In the genomic region with DNA sequence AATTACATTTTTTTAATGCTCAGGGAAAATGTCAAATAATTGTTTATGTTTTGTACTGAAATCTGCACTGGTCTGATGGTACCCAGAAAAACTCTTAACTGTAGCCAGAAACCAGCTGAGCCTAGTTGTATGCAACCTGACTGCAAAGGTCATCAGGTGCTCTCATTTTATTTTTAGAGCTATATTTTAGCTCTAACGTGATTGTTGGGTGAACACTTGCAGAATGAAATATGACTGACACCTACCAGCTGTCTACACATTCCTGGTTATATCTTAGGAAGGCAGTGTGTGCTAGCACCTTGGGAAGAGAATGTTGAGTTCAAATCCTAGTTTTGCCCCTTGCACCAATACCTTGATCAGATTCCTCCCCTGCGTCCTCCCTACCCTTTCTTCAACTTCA, we compare ENCODE assay signal across 13 cellular contexts. TPM values are rescaled to one million over a fixed set of nuclear protein-coding genes. Genes with fewer than 3 reads are reported as not detected.
DNase-seq lines count a peak whose midpoint lies in the region; ATAC-seq and TF ChIP-seq lines count a peak whose summit lies in the region.
"Had no signal": no experiment of that assay in that cellular context is flagged by ENCODE, and none has a peak within 500 bp of the region (broad histone marks: within the 10 kb centered on the region; RNA-seq: fewer than 3 reads in every experiment).

No MANE protein-coding gene starts in this region.

- H3K9me3 ChIP-seq in SK-N-SH (no peaks in the 10 kb centered on the region), IMR-90 (ENCODE audit: control insufficient read depth, insufficient read depth, low read length) (no peaks in the 10 kb centered on the region), neutrophil (no peaks in the 10 kb centered on the region), Caco-2 (no peaks in the 10 kb centered on the region)
- H3K9me3 ChIP-seq: HAP-1 had no signal

- TF ChIP-seq EP300 in SK-N-SH (IDR thresholded peaks at IDR 0.05; ENCODE audit: borderline replicate concordance in 1 of 2, low read depth in 1 of 2, low read length in 1 of 2): no peak

- H2AFZ ChIP-seq in SK-N-SH (ENCODE audit: low read depth): no peak overlapping the region
- H2AFZ ChIP-seq in IMR-90 (replicated peaks; ENCODE audit: low read length, poor library complexity): no peak overlapping the region

- peak overlapping the region; percentile 100 for H3K27ac Mint-ChIP-seq in activated CD4-positive, alpha-beta memory T cell treated with anti-CD3 and anti-CD28 coated beads, Interleukin-2, amount 10 ng/mL, durations not matched to agents 7 days and 5 days
- H3K27ac Mint-ChIP-seq in Caco-2 (ENCODE audit: unreplicated experiment) (no peak overlapping the region), endothelial cell (ENCODE audit: unreplicated experiment) (no peak overlapping the region)

- H3K27me3 ChIP-seq in SK-N-SH (ENCODE audit: insufficient read depth) (no peaks in the 10 kb centered on the region), IMR-90 (ENCODE audit: control insufficient read depth, insufficient read depth, low read length) (no peaks in the 10 kb centered on the region), neutrophil (no peaks in the 10 kb centered on the region), Caco-2 (replicated peaks; ENCODE audit: control insufficient read depth, insufficient read depth, low read length) (no peaks in the 10 kb centered on the region)

- H3F3A ChIP-seq in SK-N-SH (replicated peaks; ENCODE audit: insufficient read depth): peaks cover 20% of the 10 kb centered on the region

- H2AK5ac ChIP-seq in IMR-90 (ENCODE audit: low read depth, low read length): no peak overlapping the region

- intact Hi-C loops in IMR-90 (cut with micrococcal nuclease) (loop anchor here (5.0 kb wide), 2 partner anchors 58 to 103 kb away; no protein-coding TSS in a partner anchor), Caco-2 (cut with micrococcal nuclease; ENCODE audit: unreplicated experiment) (no loop called here)

- in situ Hi-C loops in IMR-90 (cut with MboI; ENCODE audit: low sequenced_read_pairs): no loop called here

- no peaks in the 10 kb centered on the region for H3K27me3 Mint-ChIP-seq in activated CD4-positive, alpha-beta memory T cell treated with anti-CD3 and anti-CD28 coated beads, Interleukin-2, amount 10 ng/mL, durations not matched to agents 7 days and 5 days
- no peaks in the 10 kb centered on the region for H3K27me3 Mint-ChIP-seq in Caco-2 (ENCODE audit: insufficient read depth, unreplicated experiment)
- peaks cover 6% of the 10 kb centered on the region for H3K27me3 Mint-ChIP-seq in endothelial cell (ENCODE audit: unreplicated experiment)
- H3K27me3 Mint-ChIP-seq: naive B cell had no signal

- peak overlapping the region; percentile 8; the same call in 1 of the 2 replicates for H3K4ac ChIP-seq in IMR-90 (ENCODE audit: low read depth, low read length)

- H4K20me1 ChIP-seq in SK-N-SH (ENCODE audit: insufficient read depth) (no peaks in the 10 kb centered on the region), IMR-90 (ENCODE audit: insufficient read depth, low read length) (peaks cover 37% of the 10 kb centered on the region)

- POLR2A ChIA-PET in SK-N-SH (lab: Yijun Ruan, JAX) (no interaction called here), IMR-90 (lab: Charles Lee; ENCODE audit: unreplicated experiment) (interaction anchor here (0.7 kb wide), 1 partner anchor 20 kb away, joined by 4 read pairs; no protein-coding TSS in a partner anchor), Caco-2 (lab: Charles Lee) (no interaction called here)
- POLR2A ChIA-PET in activated CD4-positive, alpha-beta memory T cell treated with anti-CD3 and anti-CD28 coated beads, Interleukin-2, amount 10 ng/mL, durations not matched to agents 7 days and 5 days (lab: Charles Lee): interaction anchor here (0.9 to 24.8 kb wide), 4 partner anchors 12 to 69 kb away, joined by 3 to 519 read pairs (median 206); no protein-coding TSS in a partner anchor

- no peak overlapping the region; the same call in 1 of the 2 replicates for H4K5ac ChIP-seq in IMR-90 (ENCODE audit: low read depth, low read length)

- no peak for DNase-seq in SK-N-SH
- no peak for DNase-seq in IMR-90
- DNase-seq in activated CD4-positive, alpha-beta memory T cell treated with anti-CD3 and anti-CD28 coated beads, Interleukin-2, amount 10 ng/mL, durations not matched to agents 7 days and 5 days: no peak
- DNase-seq in Caco-2: no peak
- no peak for DNase-seq in endothelial cell (ENCODE audit: low spot score)
- DNase-seq: activated CD4-positive, alpha-beta T cell treated with anti-CD3 and anti-CD28 coated beads, Interleukin-2, amount 50 U/mL, for 48 hours; amygdala; naive B cell; NCI-H146 had no signal

- dilution Hi-C loops in IMR-90 (cut with HindIII; ENCODE audit: low sequenced_read_pairs, unreplicated experiment): no loop called here

- peaks cover 38 to 81% of the 10 kb centered on the region in 2 experiments for H3K79me1 ChIP-seq in IMR-90 (ENCODE audit: low read depth in 1 of 2, low read length in 2 of 2)

- peak overlapping the region; percentile 47 for H3K4me3 Mint-ChIP-seq in activated CD4-positive, alpha-beta memory T cell treated with anti-CD3 and anti-CD28 coated beads, Interleukin-2, amount 10 ng/mL, durations not matched to agents 7 days and 5 days
- no peak overlapping the region for H3K4me3 Mint-ChIP-seq in Caco-2 (ENCODE audit: unreplicated experiment)
- no peak overlapping the region for H3K4me3 Mint-ChIP-seq in endothelial cell (ENCODE audit: unreplicated experiment)

- no peaks in the 10 kb centered on the region for H3K9me3 Mint-ChIP-seq in activated CD4-positive, alpha-beta memory T cell treated with anti-CD3 and anti-CD28 coated beads, Interleukin-2, amount 10 ng/mL, durations not matched to agents 7 days and 5 days
- H3K9me3 Mint-ChIP-seq in Caco-2 (ENCODE audit: unreplicated experiment): no peaks in the 10 kb centered on the region
- no peaks in the 10 kb centered on the region for H3K9me3 Mint-ChIP-seq in endothelial cell (ENCODE audit: unreplicated experiment)
- H3K9me3 Mint-ChIP-seq: naive B cell had no signal

- CTCF ChIA-PET in SK-N-SH (lab: Yijun Ruan, JAX): interaction anchor here (0.7 kb wide), 1 partner anchor 10 kb away, joined by 3 read pairs; no protein-coding TSS in a partner anchor
- CTCF ChIA-PET in IMR-90 (lab: Yijun Ruan, JAX): no interaction called here
- CTCF ChIA-PET in activated CD4-positive, alpha-beta memory T cell treated with anti-CD3 and anti-CD28 coated beads, Interleukin-2, amount 10 ng/mL, durations not matched to agents 7 days and 5 days (lab: Charles Lee): interaction anchor here (1.4 to 4.4 kb wide), 6 partner anchors 9 to 104 kb away, joined by 4 to 25 read pairs (median 10); no protein-coding TSS in a partner anchor
- CTCF ChIA-PET in Caco-2 (lab: Charles Lee): no interaction called here

- no peak overlapping the region for H4K91ac ChIP-seq in IMR-90 (ENCODE audit: insufficient read depth, low read depth, low read length)

- 0 out of 2 replicates have a peak overlapping the region, but pooled peaks have one; percentile 1 for H3K4me2 ChIP-seq in SK-N-SH
- no peak overlapping the region for H3K4me2 ChIP-seq in IMR-90 (ENCODE audit: low read depth, low read length)

- WGBS in SK-N-SH (ENCODE audit: low lambda C conversion rate): 85% methylated on average over 2 of the region's 2 CpGs
- WGBS in IMR-90 (ENCODE audit: extremely low coverage in 2 of 2, insufficient read length in 1 of 2), 2 experiments: no CpG with 5 or more reads among the region's 2 CpGs

- no peaks in the 10 kb centered on the region for H3K9me2 ChIP-seq in SK-N-SH

- no peak overlapping the region for H2AK9ac ChIP-seq in IMR-90 (replicated peaks; ENCODE audit: low read depth, low read length, poor library complexity)

- H3K27ac ChIP-seq in SK-N-SH (ENCODE audit: low read depth in 2 of 2, low read length in 1 of 2) (peak overlapping the region in 1 of 2 experiments; percentile 87; a peak in 1 of 4 replicates), IMR-90 (ENCODE audit: insufficient read depth, low read length) (no peak overlapping the region), neutrophil (peak overlapping the region; percentile 95)

- H2BK5ac ChIP-seq in IMR-90 (ENCODE audit: low read depth, low read length, poor library complexity, severe bottlenecking): peak overlapping the region; percentile 72

- peaks cover 83% of the 10 kb centered on the region for H3K4me1 Mint-ChIP-seq in activated CD4-positive, alpha-beta memory T cell treated with anti-CD3 and anti-CD28 coated beads, Interleukin-2, amount 10 ng/mL, durations not matched to agents 7 days and 5 days
- H3K4me1 Mint-ChIP-seq in Caco-2 (ENCODE audit: low read depth, unreplicated experiment) (peaks cover 28% of the 10 kb centered on the region), endothelial cell (ENCODE audit: unreplicated experiment) (peaks cover 4% of the 10 kb centered on the region)

- TF ChIP-seq POLR2A in IMR-90 (IDR thresholded peaks at IDR 0.05; ENCODE audit: low read depth, low read length): no peak

- peak overlapping the region; percentile 4; the same call in 1 of the 2 replicates for H3K18ac ChIP-seq in IMR-90 (ENCODE audit: low read depth, low read length)

- H3K9ac ChIP-seq in SK-N-SH: no peak overlapping the region
- H3K9ac ChIP-seq in IMR-90 (ENCODE audit: low read depth, low read length): no peak overlapping the region

- H4K8ac ChIP-seq in IMR-90 (ENCODE audit: low read depth in 2 of 2, low read length in 2 of 2): 0 out of 4 replicates have a peak overlapping the region, but pooled peaks of 1 of the 2 experiments have one; percentile 11

- H2BK120ac ChIP-seq in IMR-90 (ENCODE audit: low read depth, low read length): no peak overlapping the region

- no peak overlapping the region for H2BK15ac ChIP-seq in IMR-90 (ENCODE audit: low read depth, low read length)

- TF ChIP-seq CTCF in SK-N-SH (IDR thresholded peaks at IDR 0.05): no peak
- no peak for TF ChIP-seq CTCF in IMR-90 (conservative IDR thresholded peaks at IDR 0.05; ENCODE audit: low read depth, low read length)
- no peak for TF ChIP-seq CTCF in neutrophil (IDR thresholded peaks at IDR 0.05)
- no peak for TF ChIP-seq CTCF in Caco-2 (IDR thresholded peaks at IDR 0.05; ENCODE audit: insufficient read depth in 1 of 2, low read depth in 1 of 2, low read length in 1 of 2, severe bottlenecking in 1 of 2, unreplicated experiment in 1 of 2)
- no peak for TF ChIP-seq CTCF in endothelial cell (IDR thresholded peaks at IDR 0.05; ENCODE audit: unreplicated experiment)

- H3K36me3 ChIP-seq in SK-N-SH (replicated peaks in 1 of 2; ENCODE audit: control insufficient read depth in 1 of 2, insufficient read depth in 2 of 2, low read length in 1 of 2): no peaks in the 10 kb centered on the region
- no peaks in the 10 kb centered on the region for H3K36me3 ChIP-seq in IMR-90 (ENCODE audit: control insufficient read depth, insufficient read depth, low read length)
- no peaks in the 10 kb centered on the region for H3K36me3 ChIP-seq in neutrophil
- no peaks in the 10 kb centered on the region for H3K36me3 ChIP-seq in Caco-2 (ENCODE audit: control insufficient read depth, insufficient read depth, low read length)
- H3K36me3 ChIP-seq: HAP-1 had no signal

- H3K4me1 ChIP-seq in SK-N-SH (ENCODE audit: control insufficient read depth in 1 of 2, insufficient read depth in 2 of 2, low read depth in 1 of 2, low read length in 1 of 2) (peaks cover 14 to 49% of the 10 kb centered on the region in 2 experiments; a peak in 3 of 4 replicates), IMR-90 (ENCODE audit: control insufficient read depth, insufficient read depth, low read length) (peaks cover 36% of the 10 kb centered on the region), neutrophil (ENCODE audit: control insufficient read depth in 1 of 2, insufficient read depth in 1 of 2, low read depth in 1 of 2, low read length in 1 of 2) (peaks cover 92 to 94% of the 10 kb centered on the region in 2 experiments), Caco-2 (peaks cover 11% of the 10 kb centered on the region)

- H3K36me3 Mint-ChIP-seq in activated CD4-positive, alpha-beta memory T cell treated with anti-CD3 and anti-CD28 coated beads, Interleukin-2, amount 10 ng/mL, durations not matched to agents 7 days and 5 days (ENCODE audit: low read depth): peaks cover 27% of the 10 kb centered on the region
- H3K36me3 Mint-ChIP-seq in Caco-2 (ENCODE audit: insufficient read depth, unreplicated experiment) (peaks cover 18% of the 10 kb centered on the region), endothelial cell (ENCODE audit: low read depth, unreplicated experiment) (no peaks in the 10 kb centered on the region)
- H3K36me3 Mint-ChIP-seq: naive B cell had no signal

- H3K23ac ChIP-seq in IMR-90 (ENCODE audit: low read depth, low read length): peak overlapping the region; percentile 41; the same call in 1 of the 2 replicates

- H3K56ac ChIP-seq in IMR-90 (ENCODE audit: extremely low read depth, insufficient read depth, low read length): no peak overlapping the region

- H3K14ac ChIP-seq in IMR-90 (replicated peaks; ENCODE audit: low read depth, low read length): peak overlapping the region; percentile 64

- no TSS peak for BruUV-seq in IMR-90 (replicated peaks; lab: Mats Ljungman, UMichigan)
- no TSS peak for BruUV-seq in Caco-2 (replicated peaks; lab: Mats Ljungman, UMichigan)

- ATAC-seq in SK-N-SH treated with all-trans-retinoic acid at 6 μM for 48 hours (no peak), IMR-90 (ENCODE audit: low read depth) (no peak), GM19395 (IDR thresholded peaks at IDR 0.05; ENCODE audit: unreplicated experiment) (no peak)

- H2BK20ac ChIP-seq in IMR-90 (ENCODE audit: low read depth, low read length): no peak overlapping the region

- peaks cover 88% of the 10 kb centered on the region for H3K79me2 ChIP-seq in SK-N-SH (ENCODE audit: insufficient read depth)

- H3K4me3 ChIP-seq in SK-N-SH (ENCODE audit: low read depth in 2 of 2, low read length in 1 of 2): no peak overlapping the region
- no peak overlapping the region for H3K4me3 ChIP-seq in IMR-90 (ENCODE audit: insufficient read depth, low read depth, low read length)
- H3K4me3 ChIP-seq in neutrophil (ENCODE audit: low read depth in 1 of 2, low read length in 1 of 2): peak overlapping the region; percentile 9 to 56
- no peak overlapping the region for H3K4me3 ChIP-seq in Caco-2 (ENCODE audit: low read depth, low read length)
- H3K4me3 ChIP-seq: HAP-1 had no signal

- H3K9me1 ChIP-seq in IMR-90 (ENCODE audit: insufficient read depth, low read length): peaks cover 38% of the 10 kb centered on the region

- TF ChIP-seq RAD21 in SK-N-SH (IDR thresholded peaks at IDR 0.05; ENCODE audit: low read length) (no peak), IMR-90 (IDR thresholded peaks at IDR 0.05; ENCODE audit: low read length) (no peak)

RNA-seq across cellular contexts. Expression of gene PTPRJ, which starts 23.6 kb away (rescaled TPM):
- 4.5 and 4.7 TPM in 2 replicates for polyA plus RNA-seq in SK-N-SH (2012; rRNA removed)
- polyA plus RNA-seq in SK-N-SH (2012; cell fraction: cytosol; rRNA removed): 5.0 and 5.4 TPM in 2 replicates
- 5.6 and 8.6 TPM in 2 replicates for polyA plus RNA-seq in SK-N-SH (2012; cell fraction: nucleus; rRNA removed)
- total RNA-seq in IMR-90 (2012; rRNA removed): 13.6 and 14.9 TPM in 2 replicates
- polyA plus RNA-seq in IMR-90 (2012; rRNA removed): 5.3 and 5.6 TPM in 2 replicates
- 2.2 and 2.4 TPM in 2 replicates for polyA plus RNA-seq in IMR-90 (2012; cell fraction: cytosol; rRNA removed)
- polyA plus RNA-seq in IMR-90 (2012; cell fraction: nucleus; rRNA removed; ENCODE audit: low replicate concordance): 3.4 and 6.7 TPM in 2 replicates
- 10 to 100 TPM; 83.0 to 89.1 TPM for total RNA-seq in activated CD4-positive, alpha-beta memory T cell treated with anti-CD3 and anti-CD28 coated beads, Interleukin-2, amount 10 ng/mL, durations not matched to agents 7 days and 5 days
- total RNA-seq in Caco-2 (2022): 9.7 and 11.0 TPM in 2 replicates
- 1.6 TPM for total RNA-seq in endothelial cell (ENCODE audit: unreplicated experiment)

Comparison
In these comparisons a context has a peak if more than half of its experiments do, and no peak if none do; other contexts are left out.
1. H3K4me3 ChIP-seq: peak in neutrophil (2 of 2); none in SK-N-SH (0 of 2), IMR-90 (single experiment) and Caco-2 (single experiment).
2. CTCF ChIA-PET loops: an anchor here in SK-N-SH (0.7 kb wide) and activated CD4-positive, alpha-beta memory T cell treated with anti-CD3 and anti-CD28 coated beads, Interleukin-2, amount 10 ng/mL, durations not matched to agents 7 days and 5 days (1.4 to 4.4 kb wide); none called in IMR-90 and Caco-2.
3. POLR2A ChIA-PET loops: an anchor here in IMR-90 (0.7 kb wide) and activated CD4-positive, alpha-beta memory T cell treated with anti-CD3 and anti-CD28 coated beads, Interleukin-2, amount 10 ng/mL, durations not matched to agents 7 days and 5 days (0.9 to 24.8 kb wide); none called in SK-N-SH and Caco-2.